8 cellular contexts compared by ENCODE assay signal in genomic region chr17:42322382-42323267, GRCh38. TPM values are rescaled to one million over a fixed set of nuclear protein-coding genes. Genes with fewer than 3 reads are reported as not detected.
DNase-seq lines count a peak whose midpoint lies in the region; ATAC-seq and TF ChIP-seq lines count a peak whose summit lies in the region.

No MANE protein-coding gene starts in this region.

- H3K27ac Mint-ChIP-seq in activated T-cell treated with anti-CD3 and anti-CD28 coated beads, Interleukin-2, amount 50 U/mL, for 72 hours: peak overlapping the region; percentile 89

- H2AFZ ChIP-seq in fibroblast of lung (ENCODE audit: low read length): no peak overlapping the region
- no peak overlapping the region for H2AFZ ChIP-seq in neural cell (ENCODE audit: low read depth, low read length)

- peaks cover 21% of the 10 kb centered on the region for H3K36me3 ChIP-seq in fibroblast of lung (ENCODE audit: control insufficient read depth, insufficient read depth, low read length)
- no peaks in the 10 kb centered on the region for H3K36me3 ChIP-seq in neural cell (ENCODE audit: insufficient read depth, low read length)

- H4K20me1 ChIP-seq in fibroblast of lung (ENCODE audit: control insufficient read depth, extremely low read depth, insufficient read depth, low read length) (no peaks in the 10 kb centered on the region), neural cell (ENCODE audit: insufficient read depth) (no peaks in the 10 kb centered on the region)

- H3K79me2 ChIP-seq in fibroblast of lung (ENCODE audit: control insufficient read depth, insufficient read depth, low read length): no peaks in the 10 kb centered on the region
- no peaks in the 10 kb centered on the region for H3K79me2 ChIP-seq in neural cell (replicated peaks; ENCODE audit: insufficient read depth, low read length)

- H3K4me2 ChIP-seq in fibroblast of lung (ENCODE audit: extremely low read depth, insufficient read depth, low read length) (no peak overlapping the region), neural cell (ENCODE audit: low read length) (no peak overlapping the region)

- TF ChIP-seq RAD21 in neural cell (conservative IDR thresholded peaks at IDR 0.05): peak; percentile 98

- H3K27ac ChIP-seq in fibroblast of lung (ENCODE audit: insufficient read depth, low read length) (no peak overlapping the region), neural cell (ENCODE audit: low read length) (no peak overlapping the region)

- peak overlapping the region in 1 of 2 donors; percentile 24 for H3K4me3 Mint-ChIP-seq in activated T-cell treated with anti-CD3 and anti-CD28 coated beads, Interleukin-2, amount 50 U/mL, for 72 hours

- H3K9ac ChIP-seq in fibroblast of lung (ENCODE audit: insufficient read depth, low read length) (no peak overlapping the region), neural cell (ENCODE audit: low read length) (no peak overlapping the region)

- H3K9me3 ChIP-seq in fibroblast of lung (ENCODE audit: control insufficient read depth, insufficient read depth, low read depth, low read length) (no peaks in the 10 kb centered on the region), neural cell (ENCODE audit: low read length) (no peaks in the 10 kb centered on the region)

- no peaks in the 10 kb centered on the region for H3F3A ChIP-seq in neural cell (ENCODE audit: insufficient read depth, low read length, poor library complexity, severe bottlenecking)

- peak; percentile 99 for TF ChIP-seq CTCF in GM20000 (IDR thresholded peaks at IDR 0.05; ENCODE audit: extremely low read depth, missing control alignments)
- TF ChIP-seq CTCF in fibroblast of lung (conservative IDR thresholded peaks at IDR 0.05 in 1 of 2, IDR thresholded peaks at IDR 0.05 in 1 of 2; ENCODE audit: low read depth in 1 of 2, low read length in 2 of 2): peak; percentile 100
- TF ChIP-seq CTCF in neural cell (IDR thresholded peaks at IDR 0.05; ENCODE audit: poor library complexity, severe bottlenecking): peak; percentile 99

- peak; percentile 88 to 90 for ATAC-seq in activated T-cell treated with anti-CD3 and anti-CD28 coated beads, Interleukin-2, amount 50 U/mL, for 72 hours (replicated peaks in 1 of 2)

- peaks cover 59% of the 10 kb centered on the region for H3K4me1 Mint-ChIP-seq in activated T-cell treated with anti-CD3 and anti-CD28 coated beads, Interleukin-2, amount 50 U/mL, for 72 hours (ENCODE audit: low read depth)

- DNase-seq in AML-193 (lab: John Stamatoyannopoulos, UW) (peak; percentile 92 to 93), GM20000 (ENCODE audit: low spot score) (peak; percentile 87), M059J (ENCODE audit: low read depth) (peak; percentile 90), RPMI7951 (ENCODE audit: low read depth) (peak; percentile 84), fibroblast of lung (ENCODE audit: low read depth in 2 of 2) (peak; percentile 88 to 93)
- DNase-seq in activated T-cell treated with anti-CD3 and anti-CD28 coated beads, Interleukin-2, amount 50 U/mL, for 72 hours: peak; percentile 94
- peak; percentile 91 for DNase-seq in stimulated activated naive CD4-positive, alpha-beta T cell treated with Interleukin-2 at 50 U/mL for 16 hours (lab: John Stamatoyannopoulos, UW)

- no peak for TF ChIP-seq EP300 in neural cell (conservative IDR thresholded peaks at IDR 0.05; ENCODE audit: poor library complexity, severe bottlenecking)

- H3K4me3 ChIP-seq in fibroblast of lung (replicated peaks in 1 of 4; ENCODE audit: control extremely low read depth in 1 of 4, insufficient read depth in 1 of 4, low read depth in 3 of 4, low read length in 4 of 4) (no peak overlapping the region), neural cell (ENCODE audit: low read length) (no peak overlapping the region)

- no peaks in the 10 kb centered on the region for H3K9me3 Mint-ChIP-seq in activated T-cell treated with anti-CD3 and anti-CD28 coated beads, Interleukin-2, amount 50 U/mL, for 72 hours

- H3K9me2 ChIP-seq in neural cell (ENCODE audit: insufficient read depth, low read length): no peaks in the 10 kb centered on the region

- no peaks in the 10 kb centered on the region for H3K27me3 Mint-ChIP-seq in activated T-cell treated with anti-CD3 and anti-CD28 coated beads, Interleukin-2, amount 50 U/mL, for 72 hours (ENCODE audit: low read depth)

- H3K27me3 ChIP-seq in fibroblast of lung (ENCODE audit: control insufficient read depth, insufficient read depth, low read length): no peaks in the 10 kb centered on the region
- H3K27me3 ChIP-seq in neural cell (ENCODE audit: insufficient read depth, low read depth, low read length): no peaks in the 10 kb centered on the region

- H3K4me1 ChIP-seq in fibroblast of lung (ENCODE audit: control insufficient read depth, extremely low read depth, insufficient read depth, low read length): peaks cover 7% of the 10 kb centered on the region

- peaks cover 31 to 68% of the 10 kb centered on the region in 2 donors for H3K36me3 Mint-ChIP-seq in activated T-cell treated with anti-CD3 and anti-CD28 coated beads, Interleukin-2, amount 50 U/mL, for 72 hours (ENCODE audit: insufficient read depth in 2 of 2)

TF ChIP-seq in neural cell, 6 proteins besides CTCF, POLR2A, EP300 and RAD21:
- TF ChIP-seq SMC3 (conservative IDR thresholded peaks at IDR 0.05; ENCODE audit: poor library complexity) (peak; percentile 98), REST (IDR thresholded peaks at IDR 0.05; ENCODE audit: borderline replicate concordance) (no peak)

RNA-seq across cellular contexts. Expression of gene STAT5A, which starts 34.3 kb away (rescaled TPM):
- total RNA-seq in M059J (2014; rRNA removed; shearing (Covaris generic)): 5.2 and 12.4 TPM in 2 replicates
- 7.8 and 23.9 TPM in 2 replicates for total RNA-seq in RPMI7951 (2014; rRNA removed; shearing (Covaris generic))
- 100 to 1,000 TPM; 243 to 264 TPM for total RNA-seq in activated T-cell treated with anti-CD3 and anti-CD28 coated beads, Interleukin-2, amount 50 U/mL, for 72 hours
- 26.2 and 28.4 TPM in 2 replicates for total RNA-seq in fibroblast of lung
- 5.5 and 6.9 TPM in 2 replicates for polyA plus RNA-seq in fibroblast of lung
- polyA plus RNA-seq in fibroblast of lung (2012): 5.1 and 7.7 TPM in 2 replicates
- polyA minus RNA-seq in fibroblast of lung (ENCODE audit: low replicate concordance): 16.8 and 37.8 TPM in 2 replicates
- polyA plus RNA-seq in neural cell: 0.08 and 0.28 TPM in 2 replicates
- polyA minus RNA-seq in neural cell: 0.58 and 1.5 TPM in 2 replicates

RNA-seq across cellular contexts. Expression of gene STAT5B, which starts 46.4 kb away (rescaled TPM):
- total RNA-seq in M059J (2014; rRNA removed; shearing (Covaris generic)): 16.9 and 28.2 TPM in 2 replicates
- 11.2 and 12.6 TPM in 2 replicates for total RNA-seq in RPMI7951 (2014; rRNA removed; shearing (Covaris generic))
- total RNA-seq in activated T-cell treated with anti-CD3 and anti-CD28 coated beads, Interleukin-2, amount 50 U/mL, for 72 hours: 100 to 1,000 TPM; 252 to 269 TPM
- 24.4 and 25.9 TPM in 2 replicates for total RNA-seq in fibroblast of lung
- 18.0 and 29.6 TPM in 2 replicates for polyA plus RNA-seq in fibroblast of lung
- polyA plus RNA-seq in fibroblast of lung (2012): 13.9 and 21.0 TPM in 2 replicates
- 21.1 and 29.1 TPM in 2 replicates for polyA minus RNA-seq in fibroblast of lung (ENCODE audit: low replicate concordance)
- polyA plus RNA-seq in neural cell: 47.4 and 54.9 TPM in 2 replicates
- polyA minus RNA-seq in neural cell: 56.2 and 64.2 TPM in 2 replicates
